In the genomic region with DNA sequence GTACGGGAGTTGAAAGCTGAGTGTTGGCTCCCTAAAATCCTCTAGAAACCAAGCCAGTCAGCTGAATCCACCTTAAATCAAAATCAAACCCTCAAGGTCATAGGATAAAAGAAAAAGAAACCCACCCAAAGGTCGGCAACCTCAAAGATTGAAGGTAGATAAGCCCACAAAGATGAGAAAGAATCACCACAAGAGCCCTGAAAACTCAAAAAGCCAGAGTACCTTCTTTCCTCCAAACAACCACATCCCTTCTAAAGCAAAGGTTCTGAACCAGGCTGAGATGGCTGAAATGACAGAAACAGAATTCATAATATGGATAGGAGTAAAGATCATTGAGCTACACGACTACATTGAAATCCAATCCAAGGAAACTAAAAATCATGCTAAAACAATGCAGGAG, we compare ENCODE assay signal across 27 cellular contexts.
"Had no signal": no experiment of that assay in that cellular context is flagged by ENCODE, and none has a peak within 500 bp of the region (broad histone marks: within the 10 kb centered on the region; RNA-seq: fewer than 3 reads in every experiment).

No MANE protein-coding gene starts in this region.

- H3K36me3 ChIP-seq: adrenal gland, ascending aorta, brain microvascular endothelial cell, colonic mucosa, lower lobe of right lung, thoracic aorta had no signal

- H3K27ac ChIP-seq: adrenal gland, ascending aorta, brain microvascular endothelial cell, colonic mucosa, lower lobe of right lung, thoracic aorta, VCaP had no signal

- H3K36me3 Mint-ChIP-seq: stimulated activated memory B cell treated with anti-CD40 and anti-IgM and Interleukin-4, amounts not matched to agents 10 μg/mL and 1 μg/mL and 100 μg/mL, for 72 hours; type B pancreatic cell had no signal

- FAIRE-seq: endometrium, kidney, small intestine had no signal

- H3K27me3 ChIP-seq: adrenal gland, ascending aorta, brain microvascular endothelial cell, colonic mucosa had no signal

- H3K9me3 Mint-ChIP-seq: neural crest cell; stimulated activated memory B cell treated with anti-CD40 and anti-IgM and Interleukin-4, amounts not matched to agents 10 μg/mL and 1 μg/mL and 100 μg/mL, for 72 hours had no signal

- H3K4me1 Mint-ChIP-seq: neural crest cell; stimulated activated memory B cell treated with anti-CD40 and anti-IgM and Interleukin-4, amounts not matched to agents 10 μg/mL and 1 μg/mL and 100 μg/mL, for 72 hours had no signal

- DNase-seq: activated CD4-positive, alpha-beta T cell treated with anti-CD3 and anti-CD28 coated beads, Interleukin-2, amount 50 U/mL, for 1 hour; activated CD8-positive, alpha-beta memory T cell treated with anti-CD3 and anti-CD28 coated beads for 24 hours; activated CD8-positive, alpha-beta memory T cell treated with anti-CD3 and anti-CD28 coated beads, Interleukin-2, amount 50 U/mL, for 48 hours; activated effector memory CD4-positive, alpha-beta T cell treated with Interleukin-2 at 50 U/mL for 16 hours; activated T-cell treated with anti-CD3 and anti-CD28 coated beads, Interleukin-2, amount 50 U/mL, for 48 hours; adrenal gland; brain microvascular endothelial cell; foreskin fibroblast; kidney; lower lobe of right lung; mesendoderm; posterior cingulate gyrus; SK-N-SH; stimulated activated CD4-positive, alpha-beta T cell treated with anti-CD3 and anti-CD28 coated beads, Interleukin-2, amount 100 ng/mL, for 24 hours had no signal

- H3K27ac Mint-ChIP-seq: activated naive CD4-positive, alpha-beta T cell treated with anti-CD3 and anti-CD28 coated beads for 36 hours; stimulated activated memory B cell treated with anti-CD40 and anti-IgM and Interleukin-4, amounts not matched to agents 10 μg/mL and 1 μg/mL and 100 μg/mL, for 72 hours; type B pancreatic cell had no signal

- ATAC-seq: activated CD4-positive, CD25-positive, alpha-beta regulatory T cell treated with anti-CD3 and anti-CD28 coated beads, Interleukin-2, amount 50 U/mL, for 24 hours; sciatic nerve had no signal

- H3K4me3 ChIP-seq: adrenal gland, ascending aorta, colonic mucosa, lower lobe of right lung, mucosa of descending colon, thoracic aorta had no signal

- H3K9me3 ChIP-seq: adrenal gland, ascending aorta, colonic mucosa, lower lobe of right lung, mucosa of descending colon, SK-N-SH, thoracic aorta had no signal

- H3K4me3 Mint-ChIP-seq: activated naive CD4-positive, alpha-beta T cell treated with anti-CD3 and anti-CD28 coated beads for 36 hours; neural crest cell; stimulated activated memory B cell treated with anti-CD40 and anti-IgM and Interleukin-4, amounts not matched to agents 10 μg/mL and 1 μg/mL and 100 μg/mL, for 72 hours; type B pancreatic cell had no signal

- H3K4me1 ChIP-seq: adrenal gland, ascending aorta, colonic mucosa, lower lobe of right lung had no signal
